ENCODE assay signal across 1 cellular context in the genomic region with DNA sequence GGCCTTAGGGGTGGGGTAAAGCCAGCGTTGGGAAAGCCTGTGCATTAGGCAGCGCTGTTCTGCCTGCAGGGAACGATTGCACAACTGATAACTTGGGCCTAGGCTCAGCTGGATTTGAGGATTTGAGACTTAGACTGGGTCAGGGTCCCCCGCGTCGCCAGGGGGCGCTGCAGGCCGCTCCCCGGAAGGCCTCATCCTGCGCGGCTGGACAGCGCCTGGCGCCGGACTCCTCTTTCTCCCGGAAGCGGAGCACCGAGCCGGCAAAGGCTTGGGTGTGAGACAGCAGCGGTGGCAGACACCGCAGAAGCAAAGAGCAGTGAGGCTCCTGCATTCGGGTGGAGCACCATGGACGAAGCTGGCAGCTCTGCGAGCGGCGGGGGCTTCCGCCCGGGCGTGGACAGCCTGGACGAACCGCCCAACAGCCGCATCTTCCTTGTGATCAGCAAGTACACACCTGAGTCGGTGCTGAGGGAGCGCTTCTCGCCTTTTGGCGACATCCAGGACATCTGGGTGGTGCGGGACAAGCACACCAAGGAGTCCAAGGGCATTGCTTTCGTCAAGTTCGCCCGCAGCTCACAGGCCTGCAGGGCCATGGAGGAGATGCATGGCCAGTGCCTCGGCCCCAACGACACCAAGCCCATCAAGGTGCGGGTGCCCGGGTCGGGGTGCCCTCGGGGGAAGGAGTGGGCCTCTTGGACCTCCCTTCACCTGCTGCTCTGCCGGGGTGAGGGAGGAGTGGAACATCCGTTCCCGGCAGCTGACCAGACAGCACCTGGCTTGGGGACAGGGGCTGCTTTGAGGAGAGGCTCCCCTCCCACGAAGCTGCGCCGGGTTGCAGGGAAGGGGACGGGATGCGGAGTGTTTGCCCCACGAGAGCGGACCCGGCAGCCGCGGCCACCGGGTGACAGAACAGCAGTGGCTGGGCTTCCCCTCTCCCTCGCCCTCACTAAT.
A peak's percentile ranks its signal among the peaks of the same experiment; 100 is the strongest.
TF ChIP-seq lines count a peak whose summit lies in the region.

A gene with protein sequence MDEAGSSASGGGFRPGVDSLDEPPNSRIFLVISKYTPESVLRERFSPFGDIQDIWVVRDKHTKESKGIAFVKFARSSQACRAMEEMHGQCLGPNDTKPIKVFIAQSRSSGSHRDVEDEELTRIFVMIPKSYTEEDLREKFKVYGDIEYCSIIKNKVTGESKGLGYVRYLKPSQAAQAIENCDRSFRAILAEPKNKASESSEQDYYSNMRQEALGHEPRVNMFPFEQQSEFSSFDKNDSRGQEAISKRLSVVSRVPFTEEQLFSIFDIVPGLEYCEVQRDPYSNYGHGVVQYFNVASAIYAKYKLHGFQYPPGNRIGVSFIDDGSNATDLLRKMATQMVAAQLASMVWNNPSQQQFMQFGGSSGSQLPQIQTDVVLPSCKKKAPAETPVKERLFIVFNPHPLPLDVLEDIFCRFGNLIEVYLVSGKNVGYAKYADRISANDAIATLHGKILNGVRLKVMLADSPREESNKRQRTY (plus strand): TSS at position 236 of the 951 bp plus-strand sequence. CDS start 110 bp downstream, at position 346.

TF ChIP-seq in K562, 482 proteins besides CTCF, POLR2A, EP300 and RAD21 (continued from another document and continues in another):
- TF ChIP-seq, protein P1, sequence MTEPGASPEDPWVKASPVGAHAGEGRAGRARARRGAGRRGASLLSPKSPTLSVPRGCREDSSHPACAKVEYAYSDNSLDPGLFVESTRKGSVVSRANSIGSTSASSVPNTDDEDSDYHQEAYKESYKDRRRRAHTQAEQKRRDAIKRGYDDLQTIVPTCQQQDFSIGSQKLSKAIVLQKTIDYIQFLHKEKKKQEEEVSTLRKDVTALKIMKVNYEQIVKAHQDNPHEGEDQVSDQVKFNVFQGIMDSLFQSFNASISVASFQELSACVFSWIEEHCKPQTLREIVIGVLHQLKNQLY (CRISPR knock-in tag; conservative IDR thresholded peaks at IDR 0.05), result no peak
- TF ChIP-seq NCOR1 (IDR thresholded peaks at IDR 0.05) (peak; percentile 42; the same call in 1 of the 2 replicates), NEUROD1 (IDR thresholded peaks at IDR 0.05; ENCODE audit: borderline replicate concordance, low read depth, low read length, partially characterized antibody) (peak; percentile 73), ZFP30 (CRISPR knock-in tag; IDR thresholded peaks at IDR 0.05; ENCODE audit: borderline replicate concordance) (no peak), ZNF76 (CRISPR knock-in tag; IDR thresholded peaks at IDR 0.05; ENCODE audit: borderline replicate concordance) (no peak), CTBP1 (IDR thresholded peaks at IDR 0.05; ENCODE audit: borderline replicate concordance) (peak; percentile 97), ZNF354B (CRISPR knock-in tag; IDR thresholded peaks at IDR 0.05) (no peak), ZBTB8A (IDR thresholded peaks at IDR 0.05; ENCODE audit: partially characterized antibody) (no peak), ZNF253 (CRISPR knock-in tag; conservative IDR thresholded peaks at IDR 0.05) (no peak), RBM22 (IDR thresholded peaks at IDR 0.05; ENCODE audit: low read depth, low read length, poor library complexity, severe bottlenecking) (peak; percentile 45), ZNF77 (CRISPR knock-in tag; IDR thresholded peaks at IDR 0.05) (no peak), ZNF584 (CRISPR knock-in tag; IDR thresholded peaks at IDR 0.05; ENCODE audit: low read depth) (no peak), FUS (optimal IDR thresholded peaks at IDR 0.05; ENCODE audit: low read depth, low read length) (no peak), PCBP1 (IDR thresholded peaks at IDR 0.05; ENCODE audit: low read depth, low read length, poor library complexity, severe bottlenecking) (peak; percentile 22), NBN (IDR thresholded peaks at IDR 0.05; ENCODE audit: low read depth) (peak; percentile 81), CAMTA2 (CRISPR knock-in tag; conservative IDR thresholded peaks at IDR 0.05) (no peak), SMC3 (conservative IDR thresholded peaks at IDR 0.05; ENCODE audit: insufficient read depth, low read depth, low read length) (peak; percentile 87)
- TF ChIP-seq, protein P2, sequence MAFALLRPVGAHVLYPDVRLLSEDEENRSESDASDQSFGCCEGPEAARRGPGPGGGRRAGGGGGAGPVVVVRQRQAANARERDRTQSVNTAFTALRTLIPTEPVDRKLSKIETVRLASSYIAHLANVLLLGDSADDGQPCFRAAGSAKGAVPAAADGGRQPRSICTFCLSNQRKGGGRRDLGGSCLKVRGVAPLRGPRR (CRISPR knock-in tag; IDR thresholded peaks at IDR 0.05), result no peak
- TF ChIP-seq, protein P3, sequence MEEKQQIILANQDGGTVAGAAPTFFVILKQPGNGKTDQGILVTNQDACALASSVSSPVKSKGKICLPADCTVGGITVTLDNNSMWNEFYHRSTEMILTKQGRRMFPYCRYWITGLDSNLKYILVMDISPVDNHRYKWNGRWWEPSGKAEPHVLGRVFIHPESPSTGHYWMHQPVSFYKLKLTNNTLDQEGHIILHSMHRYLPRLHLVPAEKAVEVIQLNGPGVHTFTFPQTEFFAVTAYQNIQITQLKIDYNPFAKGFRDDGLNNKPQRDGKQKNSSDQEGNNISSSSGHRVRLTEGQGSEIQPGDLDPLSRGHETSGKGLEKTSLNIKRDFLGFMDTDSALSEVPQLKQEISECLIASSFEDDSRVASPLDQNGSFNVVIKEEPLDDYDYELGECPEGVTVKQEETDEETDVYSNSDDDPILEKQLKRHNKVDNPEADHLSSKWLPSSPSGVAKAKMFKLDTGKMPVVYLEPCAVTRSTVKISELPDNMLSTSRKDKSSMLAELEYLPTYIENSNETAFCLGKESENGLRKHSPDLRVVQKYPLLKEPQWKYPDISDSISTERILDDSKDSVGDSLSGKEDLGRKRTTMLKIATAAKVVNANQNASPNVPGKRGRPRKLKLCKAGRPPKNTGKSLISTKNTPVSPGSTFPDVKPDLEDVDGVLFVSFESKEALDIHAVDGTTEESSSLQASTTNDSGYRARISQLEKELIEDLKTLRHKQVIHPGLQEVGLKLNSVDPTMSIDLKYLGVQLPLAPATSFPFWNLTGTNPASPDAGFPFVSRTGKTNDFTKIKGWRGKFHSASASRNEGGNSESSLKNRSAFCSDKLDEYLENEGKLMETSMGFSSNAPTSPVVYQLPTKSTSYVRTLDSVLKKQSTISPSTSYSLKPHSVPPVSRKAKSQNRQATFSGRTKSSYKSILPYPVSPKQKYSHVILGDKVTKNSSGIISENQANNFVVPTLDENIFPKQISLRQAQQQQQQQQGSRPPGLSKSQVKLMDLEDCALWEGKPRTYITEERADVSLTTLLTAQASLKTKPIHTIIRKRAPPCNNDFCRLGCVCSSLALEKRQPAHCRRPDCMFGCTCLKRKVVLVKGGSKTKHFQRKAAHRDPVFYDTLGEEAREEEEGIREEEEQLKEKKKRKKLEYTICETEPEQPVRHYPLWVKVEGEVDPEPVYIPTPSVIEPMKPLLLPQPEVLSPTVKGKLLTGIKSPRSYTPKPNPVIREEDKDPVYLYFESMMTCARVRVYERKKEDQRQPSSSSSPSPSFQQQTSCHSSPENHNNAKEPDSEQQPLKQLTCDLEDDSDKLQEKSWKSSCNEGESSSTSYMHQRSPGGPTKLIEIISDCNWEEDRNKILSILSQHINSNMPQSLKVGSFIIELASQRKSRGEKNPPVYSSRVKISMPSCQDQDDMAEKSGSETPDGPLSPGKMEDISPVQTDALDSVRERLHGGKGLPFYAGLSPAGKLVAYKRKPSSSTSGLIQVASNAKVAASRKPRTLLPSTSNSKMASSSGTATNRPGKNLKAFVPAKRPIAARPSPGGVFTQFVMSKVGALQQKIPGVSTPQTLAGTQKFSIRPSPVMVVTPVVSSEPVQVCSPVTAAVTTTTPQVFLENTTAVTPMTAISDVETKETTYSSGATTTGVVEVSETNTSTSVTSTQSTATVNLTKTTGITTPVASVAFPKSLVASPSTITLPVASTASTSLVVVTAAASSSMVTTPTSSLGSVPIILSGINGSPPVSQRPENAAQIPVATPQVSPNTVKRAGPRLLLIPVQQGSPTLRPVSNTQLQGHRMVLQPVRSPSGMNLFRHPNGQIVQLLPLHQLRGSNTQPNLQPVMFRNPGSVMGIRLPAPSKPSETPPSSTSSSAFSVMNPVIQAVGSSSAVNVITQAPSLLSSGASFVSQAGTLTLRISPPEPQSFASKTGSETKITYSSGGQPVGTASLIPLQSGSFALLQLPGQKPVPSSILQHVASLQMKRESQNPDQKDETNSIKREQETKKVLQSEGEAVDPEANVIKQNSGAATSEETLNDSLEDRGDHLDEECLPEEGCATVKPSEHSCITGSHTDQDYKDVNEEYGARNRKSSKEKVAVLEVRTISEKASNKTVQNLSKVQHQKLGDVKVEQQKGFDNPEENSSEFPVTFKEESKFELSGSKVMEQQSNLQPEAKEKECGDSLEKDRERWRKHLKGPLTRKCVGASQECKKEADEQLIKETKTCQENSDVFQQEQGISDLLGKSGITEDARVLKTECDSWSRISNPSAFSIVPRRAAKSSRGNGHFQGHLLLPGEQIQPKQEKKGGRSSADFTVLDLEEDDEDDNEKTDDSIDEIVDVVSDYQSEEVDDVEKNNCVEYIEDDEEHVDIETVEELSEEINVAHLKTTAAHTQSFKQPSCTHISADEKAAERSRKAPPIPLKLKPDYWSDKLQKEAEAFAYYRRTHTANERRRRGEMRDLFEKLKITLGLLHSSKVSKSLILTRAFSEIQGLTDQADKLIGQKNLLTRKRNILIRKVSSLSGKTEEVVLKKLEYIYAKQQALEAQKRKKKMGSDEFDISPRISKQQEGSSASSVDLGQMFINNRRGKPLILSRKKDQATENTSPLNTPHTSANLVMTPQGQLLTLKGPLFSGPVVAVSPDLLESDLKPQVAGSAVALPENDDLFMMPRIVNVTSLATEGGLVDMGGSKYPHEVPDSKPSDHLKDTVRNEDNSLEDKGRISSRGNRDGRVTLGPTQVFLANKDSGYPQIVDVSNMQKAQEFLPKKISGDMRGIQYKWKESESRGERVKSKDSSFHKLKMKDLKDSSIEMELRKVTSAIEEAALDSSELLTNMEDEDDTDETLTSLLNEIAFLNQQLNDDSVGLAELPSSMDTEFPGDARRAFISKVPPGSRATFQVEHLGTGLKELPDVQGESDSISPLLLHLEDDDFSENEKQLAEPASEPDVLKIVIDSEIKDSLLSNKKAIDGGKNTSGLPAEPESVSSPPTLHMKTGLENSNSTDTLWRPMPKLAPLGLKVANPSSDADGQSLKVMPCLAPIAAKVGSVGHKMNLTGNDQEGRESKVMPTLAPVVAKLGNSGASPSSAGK (IDR thresholded peaks at IDR 0.05), result peak; percentile 42; the same call in 1 of the 2 replicates
- TF ChIP-seq, protein P4, sequence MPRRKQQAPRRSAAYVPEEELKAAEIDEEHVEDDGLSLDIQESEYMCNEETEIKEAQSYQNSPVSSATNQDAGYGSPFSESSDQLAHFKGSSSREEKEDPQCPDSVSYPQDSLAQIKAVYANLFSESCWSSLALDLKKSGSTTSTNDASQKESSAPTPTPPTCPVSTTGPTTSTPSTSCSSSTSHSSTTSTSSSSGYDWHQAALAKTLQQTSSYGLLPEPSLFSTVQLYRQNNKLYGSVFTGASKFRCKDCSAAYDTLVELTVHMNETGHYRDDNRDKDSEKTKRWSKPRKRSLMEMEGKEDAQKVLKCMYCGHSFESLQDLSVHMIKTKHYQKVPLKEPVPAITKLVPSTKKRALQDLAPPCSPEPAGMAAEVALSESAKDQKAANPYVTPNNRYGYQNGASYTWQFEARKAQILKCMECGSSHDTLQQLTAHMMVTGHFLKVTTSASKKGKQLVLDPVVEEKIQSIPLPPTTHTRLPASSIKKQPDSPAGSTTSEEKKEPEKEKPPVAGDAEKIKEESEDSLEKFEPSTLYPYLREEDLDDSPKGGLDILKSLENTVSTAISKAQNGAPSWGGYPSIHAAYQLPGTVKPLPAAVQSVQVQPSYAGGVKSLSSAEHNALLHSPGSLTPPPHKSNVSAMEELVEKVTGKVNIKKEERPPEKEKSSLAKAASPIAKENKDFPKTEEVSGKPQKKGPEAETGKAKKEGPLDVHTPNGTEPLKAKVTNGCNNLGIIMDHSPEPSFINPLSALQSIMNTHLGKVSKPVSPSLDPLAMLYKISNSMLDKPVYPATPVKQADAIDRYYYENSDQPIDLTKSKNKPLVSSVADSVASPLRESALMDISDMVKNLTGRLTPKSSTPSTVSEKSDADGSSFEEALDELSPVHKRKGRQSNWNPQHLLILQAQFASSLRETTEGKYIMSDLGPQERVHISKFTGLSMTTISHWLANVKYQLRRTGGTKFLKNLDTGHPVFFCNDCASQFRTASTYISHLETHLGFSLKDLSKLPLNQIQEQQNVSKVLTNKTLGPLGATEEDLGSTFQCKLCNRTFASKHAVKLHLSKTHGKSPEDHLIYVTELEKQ (CRISPR knock-in tag; IDR thresholded peaks at IDR 0.05), result no peak
